Comparison of ENCODE assay signal across 23 cellular contexts in the genomic region with DNA sequence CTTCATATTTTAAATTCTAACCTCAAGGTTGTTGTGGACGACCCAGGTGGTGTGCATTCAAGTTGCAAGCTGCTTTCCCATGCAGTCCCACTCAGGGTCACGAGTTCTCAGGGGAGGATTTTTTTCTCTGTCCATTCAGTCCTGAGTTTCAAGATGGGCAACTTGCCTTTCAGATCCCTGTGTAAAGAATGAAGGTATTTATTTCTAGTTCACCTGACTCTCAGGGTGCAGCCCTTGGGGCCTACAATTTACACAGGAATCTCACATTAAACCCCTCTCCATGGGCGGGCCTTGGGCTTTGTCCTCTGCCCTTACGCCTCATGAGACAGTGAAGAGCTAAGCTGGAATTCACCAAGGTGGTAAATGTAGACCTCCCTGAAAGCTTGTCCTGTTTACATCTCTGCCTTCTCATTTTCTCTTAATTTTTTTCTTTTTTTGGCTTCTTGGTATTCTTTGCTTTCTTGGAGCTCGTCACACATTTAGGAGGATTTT.
DNase-seq lines count a peak whose midpoint lies in the region; ATAC-seq and TF ChIP-seq lines count a peak whose summit lies in the region.
"Had no signal": no experiment of that assay in that cellular context is flagged by ENCODE, and none has a peak within 500 bp of the region (broad histone marks: within the 10 kb centered on the region; RNA-seq: fewer than 3 reads in every experiment).

No MANE protein-coding gene starts in this region.

- no peaks in the 10 kb centered on the region for H4K20me1 ChIP-seq in smooth muscle cell (ENCODE audit: low read depth)

- H3K4me3 Mint-ChIP-seq in WTC11 (no peak overlapping the region), mesothelial cell of epicardium (no peak overlapping the region)
- H3K4me3 Mint-ChIP-seq: CD4-positive, alpha-beta memory T cell had no signal

- peak overlapping the region; percentile 25 for H3K4me3 ChIP-seq in smooth muscle cell

- no peaks in the 10 kb centered on the region; the same call in 1 of the 2 replicates for H3K27me3 Mint-ChIP-seq in WTC11 (ENCODE audit: low read depth)
- H3K27me3 Mint-ChIP-seq in mesothelial cell of epicardium (ENCODE audit: low read depth) = no peaks in the 10 kb centered on the region

- H3K9me3 ChIP-seq in smooth muscle cell (replicated peaks; ENCODE audit: low read depth) = no peaks in the 10 kb centered on the region
- H3K9me3 ChIP-seq: SK-N-SH had no signal

- H3K4me1 ChIP-seq in smooth muscle cell (ENCODE audit: low read depth) = peaks cover 23% of the 10 kb centered on the region

- CTCF ChIA-PET in WTC11 (lab: Charles Lee) = interaction anchor here (2.4 kb wide), 1 partner anchor 27 kb away, joined by 9 read pairs; no protein-coding TSS in a partner anchor

- peaks cover 15% of the 10 kb centered on the region for H3K4me1 Mint-ChIP-seq in WTC11
- H3K4me1 Mint-ChIP-seq in mesothelial cell of epicardium = peaks cover 67% of the 10 kb centered on the region
- H3K4me1 Mint-ChIP-seq: CD4-positive, alpha-beta memory T cell had no signal

- ATAC-seq in WTC11 = peak; percentile 83
- ATAC-seq in HG03520 (IDR thresholded peaks at IDR 0.05; ENCODE audit: unreplicated experiment) = no peak
- ATAC-seq: HepG2, Panc1 had no signal

- H3K9me3 Mint-ChIP-seq in WTC11 (no peaks in the 10 kb centered on the region), mesothelial cell of epicardium (no peaks in the 10 kb centered on the region)
- H3K9me3 Mint-ChIP-seq: CD4-positive, alpha-beta memory T cell had no signal

- no peaks in the 10 kb centered on the region for H3K27me3 ChIP-seq in smooth muscle cell (ENCODE audit: low read depth)

- WGBS in smooth muscle cell (ENCODE audit: low lambda C conversion rate) = 86% methylated on average over 5 of the region's 5 CpGs

- H3K4me2 ChIP-seq in smooth muscle cell = no peak overlapping the region
- H3K4me2 ChIP-seq: SK-N-SH had no signal

- H3K27ac ChIP-seq in smooth muscle cell (ENCODE audit: low read depth) = no peak overlapping the region
- H3K27ac ChIP-seq: RWPE1 had no signal

- H2AFZ ChIP-seq in smooth muscle cell (ENCODE audit: low read depth) = no peak overlapping the region

- H3F3A ChIP-seq in smooth muscle cell (ENCODE audit: low read depth) = no peaks in the 10 kb centered on the region

- POLR2A ChIA-PET in WTC11 (lab: Charles Lee) = no interaction called here

- H3K27ac Mint-ChIP-seq in WTC11 = no peak overlapping the region
- H3K27ac Mint-ChIP-seq in mesothelial cell of epicardium = peak overlapping the region; percentile 89

- no peaks in the 10 kb centered on the region for H3K79me2 ChIP-seq in smooth muscle cell (ENCODE audit: low read depth)

- H3K36me3 Mint-ChIP-seq in WTC11 (no peaks in the 10 kb centered on the region), mesothelial cell of epicardium (no peaks in the 10 kb centered on the region)
- H3K36me3 Mint-ChIP-seq: CD4-positive, alpha-beta memory T cell had no signal

- H3K36me3 ChIP-seq in smooth muscle cell (ENCODE audit: low read depth) = no peaks in the 10 kb centered on the region

- DNase-seq in ELF-1 (ENCODE audit: low read depth, low spot score) (peak; percentile 39), WTC11 (ENCODE audit: low spot score) (no peak), mesothelial cell of epicardium (ENCODE audit: low spot score in 2 of 2, unreplicated experiment in 2 of 2) (no peak), smooth muscle cell (lab: John Stamatoyannopoulos, UW; ENCODE audit: unreplicated experiment) (no peak), NOMO-1 (lab: John Stamatoyannopoulos, UW; ENCODE audit: unreplicated experiment in 2 of 2) (no peak), AG08396 (ENCODE audit: low spot score) (no peak)
- DNase-seq: C1 segment of cervical spinal cord; CD4-positive, alpha-beta memory T cell; COR-L47; EL; Karpas-422; NCI-H1092; NCI-H1417 treated with DMSO at 0.1 percent for 48 hours; NCI-H1694 treated with DMSO at 0.1 percent for 48 hours; NCI-H2081; NCI-H2227 treated with DMSO at 0.1 percent for 48 hours; NCI-H69; SHP77 treated with DMSO at 0.1 percent for 48 hours; SK-N-SH had no signal

- no peak overlapping the region for H3K9ac ChIP-seq in smooth muscle cell (ENCODE audit: low read depth)
- H3K9ac ChIP-seq: SK-N-SH had no signal

- TF ChIP-seq CTCF in WTC11 (IDR thresholded peaks at IDR 0.05) = no peak
- no peak for TF ChIP-seq CTCF in mesothelial cell of epicardium (IDR thresholded peaks at IDR 0.05; ENCODE audit: unreplicated experiment)
- no peak for TF ChIP-seq CTCF in smooth muscle cell (IDR thresholded peaks at IDR 0.05; ENCODE audit: borderline replicate concordance, insufficient read depth, poor library complexity, severe bottlenecking)

TF ChIP-seq in WTC11, 78 proteins besides CTCF, POLR2A, EP300 and RAD21:
- TF ChIP-seq, protein P1, sequence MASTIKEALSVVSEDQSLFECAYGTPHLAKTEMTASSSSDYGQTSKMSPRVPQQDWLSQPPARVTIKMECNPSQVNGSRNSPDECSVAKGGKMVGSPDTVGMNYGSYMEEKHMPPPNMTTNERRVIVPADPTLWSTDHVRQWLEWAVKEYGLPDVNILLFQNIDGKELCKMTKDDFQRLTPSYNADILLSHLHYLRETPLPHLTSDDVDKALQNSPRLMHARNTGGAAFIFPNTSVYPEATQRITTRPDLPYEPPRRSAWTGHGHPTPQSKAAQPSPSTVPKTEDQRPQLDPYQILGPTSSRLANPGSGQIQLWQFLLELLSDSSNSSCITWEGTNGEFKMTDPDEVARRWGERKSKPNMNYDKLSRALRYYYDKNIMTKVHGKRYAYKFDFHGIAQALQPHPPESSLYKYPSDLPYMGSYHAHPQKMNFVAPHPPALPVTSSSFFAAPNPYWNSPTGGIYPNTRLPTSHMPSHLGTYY (CRISPR knock-in tag; IDR thresholded peaks at IDR 0.05) = no peak
- TF ChIP-seq, protein P2, sequence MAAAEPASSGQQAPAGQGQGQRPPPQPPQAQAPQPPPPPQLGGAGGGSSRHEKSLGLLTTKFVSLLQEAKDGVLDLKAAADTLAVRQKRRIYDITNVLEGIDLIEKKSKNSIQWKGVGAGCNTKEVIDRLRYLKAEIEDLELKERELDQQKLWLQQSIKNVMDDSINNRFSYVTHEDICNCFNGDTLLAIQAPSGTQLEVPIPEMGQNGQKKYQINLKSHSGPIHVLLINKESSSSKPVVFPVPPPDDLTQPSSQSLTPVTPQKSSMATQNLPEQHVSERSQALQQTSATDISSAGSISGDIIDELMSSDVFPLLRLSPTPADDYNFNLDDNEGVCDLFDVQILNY (CRISPR knock-in tag; IDR thresholded peaks at IDR 0.05) = no peak
- TF ChIP-seq FOXJ3 (CRISPR knock-in tag; IDR thresholded peaks at IDR 0.05; ENCODE audit: borderline replicate concordance) (no peak), MYBL2 (CRISPR knock-in tag; IDR thresholded peaks at IDR 0.05) (no peak), EMX1 (CRISPR knock-in tag; IDR thresholded peaks at IDR 0.05) (no peak), TEAD4 (CRISPR knock-in tag; IDR thresholded peaks at IDR 0.05) (no peak), ZNF396 (CRISPR knock-in tag; IDR thresholded peaks at IDR 0.05; ENCODE audit: borderline replicate concordance) (no peak), RORB (CRISPR knock-in tag; IDR thresholded peaks at IDR 0.05) (no peak), GTF2I (CRISPR knock-in tag; conservative IDR thresholded peaks at IDR 0.05) (no peak), ZNF138 (CRISPR knock-in tag; conservative IDR thresholded peaks at IDR 0.05) (no peak), TP53 (CRISPR knock-in tag; IDR thresholded peaks at IDR 0.05) (no peak), ZNF671 (CRISPR knock-in tag; IDR thresholded peaks at IDR 0.05) (no peak), NFYB (CRISPR knock-in tag; conservative IDR thresholded peaks at IDR 0.05; ENCODE audit: low read depth) (no peak), SMAD3 (CRISPR knock-in tag; IDR thresholded peaks at IDR 0.05; ENCODE audit: borderline replicate concordance) (no peak), JAZF1 (CRISPR knock-in tag; IDR thresholded peaks at IDR 0.05) (no peak), MXD4 (CRISPR knock-in tag; IDR thresholded peaks at IDR 0.05; ENCODE audit: borderline replicate concordance) (no peak), OVOL2 (CRISPR knock-in tag; IDR thresholded peaks at IDR 0.05; ENCODE audit: borderline replicate concordance) (no peak)
- TF ChIP-seq, protein P3, sequence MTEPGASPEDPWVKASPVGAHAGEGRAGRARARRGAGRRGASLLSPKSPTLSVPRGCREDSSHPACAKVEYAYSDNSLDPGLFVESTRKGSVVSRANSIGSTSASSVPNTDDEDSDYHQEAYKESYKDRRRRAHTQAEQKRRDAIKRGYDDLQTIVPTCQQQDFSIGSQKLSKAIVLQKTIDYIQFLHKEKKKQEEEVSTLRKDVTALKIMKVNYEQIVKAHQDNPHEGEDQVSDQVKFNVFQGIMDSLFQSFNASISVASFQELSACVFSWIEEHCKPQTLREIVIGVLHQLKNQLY (CRISPR knock-in tag; IDR thresholded peaks at IDR 0.05) = no peak
- TF ChIP-seq, protein P4, sequence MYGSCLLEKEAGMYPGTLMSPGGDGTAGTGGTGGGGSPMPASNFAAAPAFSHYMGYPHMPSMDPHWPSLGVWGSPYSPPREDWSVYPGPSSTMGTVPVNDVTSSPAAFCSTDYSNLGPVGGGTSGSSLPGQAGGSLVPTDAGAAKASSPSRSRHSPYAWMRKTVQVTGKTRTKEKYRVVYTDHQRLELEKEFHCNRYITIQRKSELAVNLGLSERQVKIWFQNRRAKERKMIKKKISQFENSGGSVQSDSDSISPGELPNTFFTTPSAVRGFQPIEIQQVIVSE (CRISPR knock-in tag; IDR thresholded peaks at IDR 0.05; ENCODE audit: borderline replicate concordance) = no peak
- TF ChIP-seq, protein P5, sequence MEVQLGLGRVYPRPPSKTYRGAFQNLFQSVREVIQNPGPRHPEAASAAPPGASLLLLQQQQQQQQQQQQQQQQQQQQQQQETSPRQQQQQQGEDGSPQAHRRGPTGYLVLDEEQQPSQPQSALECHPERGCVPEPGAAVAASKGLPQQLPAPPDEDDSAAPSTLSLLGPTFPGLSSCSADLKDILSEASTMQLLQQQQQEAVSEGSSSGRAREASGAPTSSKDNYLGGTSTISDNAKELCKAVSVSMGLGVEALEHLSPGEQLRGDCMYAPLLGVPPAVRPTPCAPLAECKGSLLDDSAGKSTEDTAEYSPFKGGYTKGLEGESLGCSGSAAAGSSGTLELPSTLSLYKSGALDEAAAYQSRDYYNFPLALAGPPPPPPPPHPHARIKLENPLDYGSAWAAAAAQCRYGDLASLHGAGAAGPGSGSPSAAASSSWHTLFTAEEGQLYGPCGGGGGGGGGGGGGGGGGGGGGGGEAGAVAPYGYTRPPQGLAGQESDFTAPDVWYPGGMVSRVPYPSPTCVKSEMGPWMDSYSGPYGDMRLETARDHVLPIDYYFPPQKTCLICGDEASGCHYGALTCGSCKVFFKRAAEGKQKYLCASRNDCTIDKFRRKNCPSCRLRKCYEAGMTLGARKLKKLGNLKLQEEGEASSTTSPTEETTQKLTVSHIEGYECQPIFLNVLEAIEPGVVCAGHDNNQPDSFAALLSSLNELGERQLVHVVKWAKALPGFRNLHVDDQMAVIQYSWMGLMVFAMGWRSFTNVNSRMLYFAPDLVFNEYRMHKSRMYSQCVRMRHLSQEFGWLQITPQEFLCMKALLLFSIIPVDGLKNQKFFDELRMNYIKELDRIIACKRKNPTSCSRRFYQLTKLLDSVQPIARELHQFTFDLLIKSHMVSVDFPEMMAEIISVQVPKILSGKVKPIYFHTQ (CRISPR knock-in tag; IDR thresholded peaks at IDR 0.05) = no peak
